Comparison of ENCODE assay signal across 8 cellular contexts in the genomic region with DNA sequence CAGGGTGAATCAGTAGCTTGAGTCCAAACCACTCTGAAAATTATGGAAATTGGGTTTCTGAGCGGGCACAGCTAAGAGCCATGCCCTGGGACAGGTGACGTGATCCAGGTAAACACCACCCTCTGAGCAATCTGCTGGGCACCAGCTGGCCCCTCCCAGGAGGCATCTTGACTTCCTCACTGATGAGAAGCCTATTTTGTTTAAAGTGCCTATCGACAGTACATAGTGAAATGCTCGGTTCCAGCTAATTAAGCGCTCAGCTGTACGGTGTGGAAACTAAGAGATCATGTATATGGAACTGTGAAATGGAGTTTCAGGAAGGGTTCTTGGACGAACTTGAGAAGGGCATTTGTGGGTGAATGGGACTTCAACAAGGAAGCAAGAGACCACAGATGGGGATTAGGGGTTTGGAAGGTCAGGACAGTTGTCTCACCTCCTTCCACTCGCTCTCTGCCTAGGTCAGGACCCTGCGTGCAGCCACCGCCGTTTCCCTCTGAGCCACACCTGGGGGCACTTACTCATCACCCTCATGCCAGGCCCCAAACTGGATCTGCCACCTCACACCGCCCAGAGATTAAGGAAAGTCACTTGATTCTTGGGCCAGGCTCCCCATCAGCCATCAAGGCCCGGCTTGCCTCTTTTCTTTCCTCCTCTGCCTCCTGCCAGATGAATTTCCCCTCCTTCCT. TPM values are rescaled to one million over a fixed set of nuclear protein-coding genes. Genes with fewer than 3 reads are reported as not detected.
DNase-seq lines count a peak whose midpoint lies in the region; ATAC-seq and TF ChIP-seq lines count a peak whose summit lies in the region.

No MANE protein-coding gene starts in this region.

- peak overlapping the region; percentile 92 for H3K27ac ChIP-seq in CD4-positive, alpha-beta T cell (ENCODE audit: low read depth, low read length)
- H3K27ac ChIP-seq in brain microvascular endothelial cell (peak overlapping the region; percentile 58), MM.1S (ENCODE audit: low read length) (no peak overlapping the region)

- H3K27ac Mint-ChIP-seq in CD4-positive, alpha-beta T cell: peak overlapping the region; percentile 88
- peak overlapping the region; percentile 90 to 100 (median 98) for H3K27ac Mint-ChIP-seq in naive thymus-derived CD8-positive, alpha-beta T cell

- H3K4me3 ChIP-seq in brain microvascular endothelial cell (ENCODE audit: low read depth, low read length) (peak overlapping the region; percentile 96), MM.1S (ENCODE audit: low read length) (no peak overlapping the region)

- ATAC-seq in CD4-positive, alpha-beta T cell (ENCODE audit: poor library complexity): no peak
- peak in 1 of 2 donors; percentile 11 for ATAC-seq in naive thymus-derived CD8-positive, alpha-beta T cell

- no peaks in the 10 kb centered on the region for H4K20me1 ChIP-seq in MM.1S (ENCODE audit: insufficient read depth, low read length)

- H3K9me3 Mint-ChIP-seq in CD4-positive, alpha-beta T cell: no peaks in the 10 kb centered on the region
- H3K9me3 Mint-ChIP-seq in naive thymus-derived CD8-positive, alpha-beta T cell: no peaks in the 10 kb centered on the region

- H3K4me1 Mint-ChIP-seq in CD4-positive, alpha-beta T cell (ENCODE audit: low read depth): peaks cover 85% of the 10 kb centered on the region
- peaks cover 39 to 80% (median 79%) of the 10 kb centered on the region in 4 donors for H3K4me1 Mint-ChIP-seq in naive thymus-derived CD8-positive, alpha-beta T cell

- peak overlapping the region; percentile 96 for H3K4me3 Mint-ChIP-seq in CD4-positive, alpha-beta T cell
- H3K4me3 Mint-ChIP-seq in naive thymus-derived CD8-positive, alpha-beta T cell: peak overlapping the region; percentile 45 to 100 (median 98)

- DNase-seq in CD4-positive, alpha-beta T cell: no peak
- DNase-seq in NCI-H2107 (lab: John Stamatoyannopoulos, UW) (peak; percentile 16), brain microvascular endothelial cell (no peak), GM13977 (ENCODE audit: low spot score) (no peak), MM.1S (no peak), NOMO-1 treated with dmso at 0.1 percent for 144 hours (lab: John Stamatoyannopoulos, UW; ENCODE audit: unreplicated experiment) (no peak), germinal center (ENCODE audit: low spot score) (no peak)
- no peak for DNase-seq in naive thymus-derived CD8-positive, alpha-beta T cell

- no peaks in the 10 kb centered on the region for H3K27me3 ChIP-seq in CD4-positive, alpha-beta T cell (ENCODE audit: control insufficient read depth, insufficient read depth, low read length)
- H3K27me3 ChIP-seq in brain microvascular endothelial cell (replicated peaks): no peaks in the 10 kb centered on the region
- no peaks in the 10 kb centered on the region for H3K27me3 ChIP-seq in MM.1S (replicated peaks; ENCODE audit: insufficient read depth, low read length)

- H3K9me3 ChIP-seq in CD4-positive, alpha-beta T cell (ENCODE audit: control insufficient read depth, low read length): no peaks in the 10 kb centered on the region
- no peaks in the 10 kb centered on the region for H3K9me3 ChIP-seq in MM.1S (replicated peaks; ENCODE audit: insufficient read depth, low read length)

- H3K79me2 ChIP-seq in MM.1S (ENCODE audit: low read length): peaks cover 75% of the 10 kb centered on the region

- no peak overlapping the region for H3K9ac ChIP-seq in MM.1S (ENCODE audit: low read length)

- intact Hi-C loops in CD4-positive, alpha-beta T cell (cut with DNase I, micrococcal nuclease): loop anchor here in 1 of 2 experiments (5.0 kb wide), 1 partner anchor 103 kb away; the partner anchor contains the start of gene CFAP43

- in situ Hi-C loops in brain microvascular endothelial cell (cut with HindIII; ENCODE audit: low pct_ligation_motif_present, low sequenced_read_pairs): no loop called here
- in situ Hi-C loops in GM13977 (cut with MboI; ENCODE audit: low pct_unique_long_range_greater_than_20kb, low sequenced_read_pairs, unreplicated experiment): no loop called here

- H3F3A ChIP-seq in MM.1S (ENCODE audit: insufficient read depth, low read length): peaks cover 29% of the 10 kb centered on the region

- H2AFZ ChIP-seq in MM.1S (ENCODE audit: low read length): no peak overlapping the region

- H3K9me2 ChIP-seq in MM.1S (replicated peaks; ENCODE audit: insufficient read depth, low read length): no peaks in the 10 kb centered on the region

- H3K36me3 ChIP-seq in brain microvascular endothelial cell (replicated peaks): peaks cover 41% of the 10 kb centered on the region
- no peaks in the 10 kb centered on the region for H3K36me3 ChIP-seq in MM.1S (replicated peaks; ENCODE audit: insufficient read depth, low read length)

- no peak overlapping the region for H3K4me2 ChIP-seq in MM.1S (ENCODE audit: low read depth, low read length)

- no peak for TF ChIP-seq CTCF in CD4-positive, alpha-beta T cell (IDR thresholded peaks at IDR 0.05)
- no peak for TF ChIP-seq CTCF in brain microvascular endothelial cell (IDR thresholded peaks at IDR 0.05; ENCODE audit: low read depth, low read length, missing control alignments)
- no peak for TF ChIP-seq CTCF in GM13977 (IDR thresholded peaks at IDR 0.05; ENCODE audit: extremely low read depth, insufficient read depth, missing control alignments)
- TF ChIP-seq CTCF in MM.1S (IDR thresholded peaks at IDR 0.05; ENCODE audit: low read length): no peak

- no peaks in the 10 kb centered on the region for H3K27me3 Mint-ChIP-seq in CD4-positive, alpha-beta T cell
- H3K27me3 Mint-ChIP-seq in naive thymus-derived CD8-positive, alpha-beta T cell: no peaks in the 10 kb centered on the region

- peaks cover 47% of the 10 kb centered on the region for H3K36me3 Mint-ChIP-seq in CD4-positive, alpha-beta T cell (ENCODE audit: low read depth)
- peaks cover 0 to 14% (median 0%) of the 10 kb centered on the region in 3 donors for H3K36me3 Mint-ChIP-seq in naive thymus-derived CD8-positive, alpha-beta T cell

- peaks cover 8% of the 10 kb centered on the region for H3K4me1 ChIP-seq in MM.1S (ENCODE audit: low read length)

- CTCF ChIA-PET in CD4-positive, alpha-beta T cell (lab: Charles Lee): interaction anchor here (1.0 to 6.0 kb wide), 4 partner anchors 14 to 43 kb away, joined by 3 to 37 read pairs (median 6); partner anchors contain the start of gene CFAP58

- POLR2A ChIA-PET in CD4-positive, alpha-beta T cell (lab: Charles Lee): interaction anchor here (1.5 to 7.2 kb wide), 2 partner anchors 18 to 28 kb away, joined by 4 to 99 read pairs; partner anchors contain the start of gene CFAP58
- POLR2A ChIA-PET in naive thymus-derived CD8-positive, alpha-beta T cell (lab: Charles Lee): interaction anchor here (1.0 to 7.6 kb wide), 7 partner anchors 12 to 75 kb away, joined by 3 to 93 read pairs (median 4); no protein-coding TSS in a partner anchor

RNA-seq across cellular contexts. Expression of gene ITPRIP, which starts 3.2 kb away (rescaled TPM):
- total RNA-seq in CD4-positive, alpha-beta T cell: 100 to 1,000 TPM; 127 to 133 TPM
- 10 to 100 TPM; 14.2 to 16.0 TPM for total RNA-seq in naive thymus-derived CD8-positive, alpha-beta T cell
- polyA plus RNA-seq in naive thymus-derived CD8-positive, alpha-beta T cell: 10 to 100 TPM; 10.6 to 16.0 (median 15.6) TPM

RNA-seq across cellular contexts. Expression of gene CFAP58, which starts 18.5 kb away (rescaled TPM):
- not detected for total RNA-seq in CD4-positive, alpha-beta T cell
- total RNA-seq in naive thymus-derived CD8-positive, alpha-beta T cell: not detected
- polyA plus RNA-seq in naive thymus-derived CD8-positive, alpha-beta T cell: not detected

Comparison
In these comparisons a context has a peak if more than half of its experiments do, and no peak if none do; other contexts are left out.
1. RNA of gene ITPRIP, which starts 3.2 kb away (total RNA-seq): 127 to 133 TPM in CD4-positive, alpha-beta T cell; 14.2 to 16.0 TPM in naive thymus-derived CD8-positive, alpha-beta T cell; every median in the first group is over 4 times any median in the second.